In genomic region chr1:12548279-12549105, GRCh38 we compare ENCODE assay signal across 19 cellular contexts.
DNase-seq lines count a peak whose midpoint lies in the region; ATAC-seq, FAIRE-seq and TF ChIP-seq lines count a peak whose summit lies in the region.
"Had no signal": no experiment of that assay in that cellular context is flagged by ENCODE, and none has a peak within 500 bp of the region (broad histone marks: within the 10 kb centered on the region; RNA-seq: fewer than 3 reads in every experiment).

No MANE protein-coding gene starts in this region.

- TF ChIP-seq CTCF in esophagus muscularis mucosa (IDR thresholded peaks at IDR 0.05) = no peak
- TF ChIP-seq CTCF in osteocyte (IDR thresholded peaks at IDR 0.05) = no peak
- TF ChIP-seq CTCF in upper lobe of left lung (IDR thresholded peaks at IDR 0.05) = no peak

- TF ChIP-seq EP300 in esophagus muscularis mucosa (IDR thresholded peaks at IDR 0.05) (no peak), upper lobe of left lung (IDR thresholded peaks at IDR 0.05) (no peak)

- H3K36me3 ChIP-seq in esophagus muscularis mucosa = no peaks in the 10 kb centered on the region
- H3K36me3 ChIP-seq in upper lobe of left lung = no peaks in the 10 kb centered on the region
- H3K36me3 ChIP-seq: MG63 had no signal

- peak; percentile 26 for DNase-seq in activated naive CD8-positive, alpha-beta T cell treated with anti-CD3 and anti-CD28 coated beads, Interleukin-2, amount 10 ng/mL, durations not matched to agents 7 days and 5 days
- no peak for DNase-seq in activated naive CD8-positive, alpha-beta T cell treated with anti-CD3 and anti-CD28 coated beads for 36 hours
- no peak for DNase-seq in esophagus muscularis mucosa (ENCODE audit: extremely low spot score)
- DNase-seq in osteocyte (ENCODE audit: extremely low spot score, unreplicated experiment) = no peak
- DNase-seq in upper lobe of left lung = peak in 1 of 2 donors; percentile 74
- no peak for DNase-seq in NCI-H774 (lab: John Stamatoyannopoulos, UW)
- DNase-seq in GM12892 (ENCODE audit: insufficient read length) = no peak
- no peak for DNase-seq in pons (ENCODE audit: low spot score)
- DNase-seq: activated CD4-positive, alpha-beta T cell treated with anti-CD3 and anti-CD28 coated beads for 4 hours; activated T-cell treated with anti-CD3 and anti-CD28 coated beads, Interleukin-2, amount 50 U/mL, for 1 hour; anterior cingulate cortex; CD8-positive, alpha-beta memory T cell; MG63; midbrain; NCI-H2029 treated with DMSO at 0.1 percent for 48 hours; NCI-H748 treated with DMSO at 0.1 percent for 48 hours had no signal

- no peak overlapping the region for H3K4me3 Mint-ChIP-seq in activated naive CD8-positive, alpha-beta T cell treated with anti-CD3 and anti-CD28 coated beads, Interleukin-2, amount 10 ng/mL, durations not matched to agents 7 days and 5 days
- H3K4me3 Mint-ChIP-seq in activated naive CD8-positive, alpha-beta T cell treated with anti-CD3 and anti-CD28 coated beads for 36 hours = no peak overlapping the region
- H3K4me3 Mint-ChIP-seq in osteocyte (ENCODE audit: unreplicated experiment) = no peak overlapping the region
- H3K4me3 Mint-ChIP-seq: CD8-positive, alpha-beta memory T cell; type B pancreatic cell had no signal

- peaks cover 50 to 67% (median 62%) of the 10 kb centered on the region in 4 donors for H3K4me1 ChIP-seq in esophagus muscularis mucosa
- peaks cover 18 to 55% (median 30%) of the 10 kb centered on the region in 4 donors for H3K4me1 ChIP-seq in upper lobe of left lung

- H3K4me3 ChIP-seq in esophagus muscularis mucosa = no peak overlapping the region
- H3K4me3 ChIP-seq in upper lobe of left lung = no peak overlapping the region
- H3K4me3 ChIP-seq: GM12878, MG63 had no signal

- H3K27me3 ChIP-seq in esophagus muscularis mucosa (no peaks in the 10 kb centered on the region), upper lobe of left lung (no peaks in the 10 kb centered on the region)
- H3K27me3 ChIP-seq: MG63 had no signal

- WGBS in esophagus muscularis mucosa = 89% methylated on average over 5 of the region's 19 CpGs
- 82 to 88% methylated on average over 11 to 19 of the region's 19 CpGs for WGBS in upper lobe of left lung, 2 donors

- no peaks in the 10 kb centered on the region for H3K36me3 Mint-ChIP-seq in activated naive CD8-positive, alpha-beta T cell treated with anti-CD3 and anti-CD28 coated beads, Interleukin-2, amount 10 ng/mL, durations not matched to agents 7 days and 5 days
- H3K36me3 Mint-ChIP-seq in activated naive CD8-positive, alpha-beta T cell treated with anti-CD3 and anti-CD28 coated beads for 36 hours = no peaks in the 10 kb centered on the region
- no peaks in the 10 kb centered on the region for H3K36me3 Mint-ChIP-seq in osteocyte (ENCODE audit: unreplicated experiment)
- H3K36me3 Mint-ChIP-seq: CD8-positive, alpha-beta memory T cell; type B pancreatic cell had no signal

- ATAC-seq in activated naive CD8-positive, alpha-beta T cell treated with anti-CD3 and anti-CD28 coated beads, Interleukin-2, amount 10 ng/mL, durations not matched to agents 7 days and 5 days (ENCODE audit: low read depth) = no peak
- ATAC-seq in upper lobe of left lung (ENCODE audit: low FRiP score in 2 of 2) = no peak
- ATAC-seq: GM12878 had no signal

- H3K27ac ChIP-seq in esophagus muscularis mucosa (replicated peaks in 1 of 4) (peak overlapping the region; percentile 86 to 94 (median 91)), upper lobe of left lung (peak overlapping the region; percentile 9 to 72 (median 51))
- H3K27ac ChIP-seq: parathyroid adenoma had no signal

- no peak overlapping the region for H3K27ac Mint-ChIP-seq in activated naive CD8-positive, alpha-beta T cell treated with anti-CD3 and anti-CD28 coated beads, Interleukin-2, amount 10 ng/mL, durations not matched to agents 7 days and 5 days
- no peak overlapping the region for H3K27ac Mint-ChIP-seq in activated naive CD8-positive, alpha-beta T cell treated with anti-CD3 and anti-CD28 coated beads for 36 hours
- H3K27ac Mint-ChIP-seq in osteocyte (ENCODE audit: unreplicated experiment) = peak overlapping the region; percentile 27

- POLR2A ChIA-PET in activated naive CD8-positive, alpha-beta T cell treated with anti-CD3 and anti-CD28 coated beads, Interleukin-2, amount 10 ng/mL, durations not matched to agents 7 days and 5 days (lab: Charles Lee) = no interaction called here

- H3K4me1 Mint-ChIP-seq in activated naive CD8-positive, alpha-beta T cell treated with anti-CD3 and anti-CD28 coated beads, Interleukin-2, amount 10 ng/mL, durations not matched to agents 7 days and 5 days = peaks cover 6% of the 10 kb centered on the region
- peaks cover 18% of the 10 kb centered on the region for H3K4me1 Mint-ChIP-seq in activated naive CD8-positive, alpha-beta T cell treated with anti-CD3 and anti-CD28 coated beads for 36 hours
- peaks cover 42% of the 10 kb centered on the region for H3K4me1 Mint-ChIP-seq in osteocyte (ENCODE audit: unreplicated experiment)
- H3K4me1 Mint-ChIP-seq: CD8-positive, alpha-beta memory T cell had no signal

- H3K9me3 ChIP-seq in esophagus muscularis mucosa (no peaks in the 10 kb centered on the region), upper lobe of left lung (no peaks in the 10 kb centered on the region)
- H3K9me3 ChIP-seq: MG63 had no signal

- FAIRE-seq in GM12892 (lab: Jason Lieb, UNC) = no peak
- FAIRE-seq: GM12878 had no signal

- no peaks in the 10 kb centered on the region for H3K9me3 Mint-ChIP-seq in activated naive CD8-positive, alpha-beta T cell treated with anti-CD3 and anti-CD28 coated beads, Interleukin-2, amount 10 ng/mL, durations not matched to agents 7 days and 5 days
- H3K9me3 Mint-ChIP-seq in activated naive CD8-positive, alpha-beta T cell treated with anti-CD3 and anti-CD28 coated beads for 36 hours = no peaks in the 10 kb centered on the region
- no peaks in the 10 kb centered on the region for H3K9me3 Mint-ChIP-seq in osteocyte (ENCODE audit: unreplicated experiment)
- H3K9me3 Mint-ChIP-seq: CD8-positive, alpha-beta memory T cell; type B pancreatic cell had no signal

- no peaks in the 10 kb centered on the region for H3K27me3 Mint-ChIP-seq in activated naive CD8-positive, alpha-beta T cell treated with anti-CD3 and anti-CD28 coated beads, Interleukin-2, amount 10 ng/mL, durations not matched to agents 7 days and 5 days
- no peaks in the 10 kb centered on the region for H3K27me3 Mint-ChIP-seq in activated naive CD8-positive, alpha-beta T cell treated with anti-CD3 and anti-CD28 coated beads for 36 hours
- no peaks in the 10 kb centered on the region for H3K27me3 Mint-ChIP-seq in osteocyte (ENCODE audit: unreplicated experiment)

- intact Hi-C loops in esophagus muscularis mucosa (cut with DNase I) = loop anchor here (5.0 kb wide), 1 partner anchor 91 kb away; no protein-coding TSS in a partner anchor

- TF ChIP-seq POLR2A in esophagus muscularis mucosa (IDR thresholded peaks at IDR 0.05; ENCODE audit: low read depth) (no peak), upper lobe of left lung (IDR thresholded peaks at IDR 0.05) (no peak), GM12892 (IDR thresholded peaks at IDR 0.05; ENCODE audit: low read depth, low read length) (no peak)
